In the genomic region with DNA sequence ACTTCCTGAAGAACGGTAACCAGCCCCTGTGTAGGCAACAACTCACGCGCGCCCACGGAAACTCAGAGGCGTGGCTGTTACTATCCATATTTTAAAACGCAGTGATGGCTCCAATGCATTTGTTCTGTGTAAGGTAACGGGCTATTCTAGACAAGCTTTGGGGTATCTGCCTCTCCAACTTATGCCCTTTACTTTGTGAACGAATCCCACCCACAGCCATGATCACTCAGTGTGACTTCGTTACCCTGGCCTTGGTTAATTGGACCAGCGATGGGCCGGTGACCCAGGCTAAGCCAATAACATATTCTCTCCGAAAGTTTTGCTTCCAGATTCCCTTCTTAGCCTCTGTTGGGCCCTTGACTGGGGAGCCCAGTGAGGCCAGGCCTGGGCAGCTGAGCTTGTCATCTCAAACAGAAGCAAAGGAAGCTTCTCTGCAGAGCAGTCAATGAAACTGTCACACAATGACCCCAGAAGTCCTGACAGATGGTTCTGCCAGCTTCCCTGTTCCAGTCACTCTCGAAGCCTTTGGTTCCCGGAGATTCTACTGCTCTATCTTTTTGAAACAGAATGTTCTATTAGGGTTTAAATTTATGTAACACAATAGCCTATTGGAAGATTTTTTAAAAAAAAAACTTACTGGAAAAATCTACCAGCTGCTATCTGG, we compare ENCODE assay signal across 1 cellular context.
TF ChIP-seq lines count a peak whose summit lies in the region.

No MANE protein-coding gene starts in this region.

TF ChIP-seq in IMR-90, 13 proteins besides CTCF, POLR2A, EP300 and RAD21:
- TF ChIP-seq FOS (IDR thresholded peaks at IDR 0.05; ENCODE audit: low read depth, low read length) (no peak), SMC3 (IDR thresholded peaks at IDR 0.05; ENCODE audit: low read depth, low read length) (no peak), RFX5 (IDR thresholded peaks at IDR 0.05; ENCODE audit: low read depth, low read length) (no peak), BHLHE40 (IDR thresholded peaks at IDR 0.05; ENCODE audit: low read depth, low read length) (no peak), MAFK (IDR thresholded peaks at IDR 0.05; ENCODE audit: low read depth, low read length) (no peak), MXI1 (IDR thresholded peaks at IDR 0.05; ENCODE audit: borderline replicate concordance, low read depth, low read length) (no peak)
- TF ChIP-seq, protein P1, sequence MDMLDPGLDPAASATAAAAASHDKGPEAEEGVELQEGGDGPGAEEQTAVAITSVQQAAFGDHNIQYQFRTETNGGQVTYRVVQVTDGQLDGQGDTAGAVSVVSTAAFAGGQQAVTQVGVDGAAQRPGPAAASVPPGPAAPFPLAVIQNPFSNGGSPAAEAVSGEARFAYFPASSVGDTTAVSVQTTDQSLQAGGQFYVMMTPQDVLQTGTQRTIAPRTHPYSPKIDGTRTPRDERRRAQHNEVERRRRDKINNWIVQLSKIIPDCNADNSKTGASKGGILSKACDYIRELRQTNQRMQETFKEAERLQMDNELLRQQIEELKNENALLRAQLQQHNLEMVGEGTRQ (IDR thresholded peaks at IDR 0.05; ENCODE audit: low read depth, low read length): no peak
